25 cellular contexts compared by ENCODE assay signal in the genomic region with DNA sequence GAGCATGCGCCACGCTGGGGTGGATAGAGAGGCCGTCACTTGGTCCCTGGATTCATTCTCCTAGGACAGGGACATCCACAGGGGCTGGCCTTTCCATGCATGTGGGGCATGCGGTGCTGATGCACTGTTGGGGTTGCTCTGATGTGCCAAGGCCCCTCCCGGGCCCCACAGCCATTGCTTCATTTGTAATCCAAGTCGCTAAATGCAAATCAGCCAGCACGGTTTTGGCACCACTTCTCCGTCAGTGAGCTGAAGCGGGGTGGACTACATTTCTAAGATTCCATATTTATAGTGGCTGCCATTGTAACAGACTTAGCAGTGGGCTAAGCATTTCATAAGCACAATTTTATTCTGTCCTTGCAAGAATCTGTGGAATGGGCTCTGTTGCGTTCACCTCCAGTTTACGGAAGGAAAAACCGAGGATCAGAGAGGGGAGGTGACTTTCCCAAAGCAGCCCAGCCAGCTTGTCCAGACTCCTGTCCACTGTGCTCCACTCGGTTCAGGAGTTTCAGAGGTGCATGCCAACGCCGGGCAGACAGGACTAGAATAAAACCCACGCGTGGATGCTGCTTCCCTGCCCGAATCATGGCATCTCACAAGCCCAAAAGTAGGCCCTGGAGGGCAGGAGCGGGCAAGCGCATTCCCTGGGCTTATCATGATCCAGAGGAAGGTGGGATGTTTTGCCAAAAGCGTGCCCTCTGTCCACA.
A peak's percentile ranks its signal among the peaks of the same experiment; 100 is the strongest.
DNase-seq lines count a peak whose midpoint lies in the region; ATAC-seq and TF ChIP-seq lines count a peak whose summit lies in the region.
"Had no signal": no experiment of that assay in that cellular context is flagged by ENCODE, and none has a peak within 500 bp of the region (broad histone marks: within the 10 kb centered on the region; RNA-seq: fewer than 3 reads in every experiment).

No MANE protein-coding gene starts in this region.

- H3K36me3 ChIP-seq in Peyer's patch (no peaks in the 10 kb centered on the region), stomach (no peaks in the 10 kb centered on the region)
- H3K36me3 ChIP-seq: HAP-1, SJCRH30, thoracic aorta had no signal

- H3K36me3 Mint-ChIP-seq in mesothelial cell of epicardium, result no peaks in the 10 kb centered on the region

- no peaks in the 10 kb centered on the region for H3K27me3 ChIP-seq in Peyer's patch
- peaks cover 0 to 60% (median 4%) of the 10 kb centered on the region in 3 donors for H3K27me3 ChIP-seq in stomach
- H3K27me3 ChIP-seq: SJCRH30 had no signal

- peaks cover 29% of the 10 kb centered on the region for H3K4me1 Mint-ChIP-seq in mesothelial cell of epicardium
- H3K4me1 Mint-ChIP-seq: activated naive CD8-positive, alpha-beta T cell treated with anti-CD3 and anti-CD28 coated beads, Interleukin-2, amount 50 U/mL, for 24 hours had no signal

- peaks cover 10% of the 10 kb centered on the region for H3K9me3 Mint-ChIP-seq in mesothelial cell of epicardium
- H3K9me3 Mint-ChIP-seq: activated naive CD8-positive, alpha-beta T cell treated with anti-CD3 and anti-CD28 coated beads, Interleukin-2, amount 50 U/mL, for 24 hours; activated T-cell treated with anti-CD3 and anti-CD28 coated beads, Interleukin-2, amount 50 U/mL, for 24 hours had no signal

- no peak overlapping the region for H3K4me3 ChIP-seq in Peyer's patch
- no peak overlapping the region for H3K4me3 ChIP-seq in stomach
- H3K4me3 ChIP-seq: HAP-1, SJCRH30, thoracic aorta had no signal

- TF ChIP-seq CTCF in Peyer's patch (IDR thresholded peaks at IDR 0.05) (no peak), mesothelial cell of epicardium (IDR thresholded peaks at IDR 0.05; ENCODE audit: unreplicated experiment) (no peak), stomach (IDR thresholded peaks at IDR 0.05) (no peak)

- DNase-seq in Peyer's patch (peak in 1 of 3 donors; percentile 43), fibroblast of the conjunctiva (ENCODE audit: low read depth) (peak; percentile 23), mesothelial cell of epicardium (ENCODE audit: low spot score in 2 of 2, unreplicated experiment in 2 of 2) (no peak), stomach (no peak), NCI-H1105 (lab: John Stamatoyannopoulos, UW) (no peak), AG20443 (ENCODE audit: low spot score) (no peak)
- no peak for DNase-seq in central memory CD4-positive, alpha-beta T cell
- DNase-seq: activated CD4-positive, alpha-beta T cell treated with anti-CD3 and anti-CD28 coated beads for 1 hour; activated gamma-delta T cell treated with Interleukin-2 at 50 U/mL for 16 hours; activated naive CD8-positive, alpha-beta T cell treated with anti-CD3 and anti-CD28 coated beads, Interleukin-2, amount 50 U/mL, for 24 hours; activated T-cell treated with anti-CD3 and anti-CD28 coated beads, Interleukin-2, amount 50 U/mL, for 24 hours; effector CD4-positive, alpha-beta T cell; Kasumi-1; kidney glomerular epithelial cell; mammary epithelial cell; NCI-H1694 treated with DMSO at 0.1 percent for 48 hours; NCI-H2171; NCI-H524; nucleus accumbens; stimulated activated CD4-positive, alpha-beta T cell treated with anti-CD3 and anti-CD28 coated beads, Interleukin-4, amount 100 ng/mL, for 4 hours; stimulated activated naive CD4-positive, alpha-beta T cell had no signal

- H3K27ac ChIP-seq in Peyer's patch (peak overlapping the region in 3 of 4 donors; percentile 36 to 58 (median 52)), stomach (peak overlapping the region in 4 of 5 donors; percentile 1 to 66 (median 62))
- H3K27ac ChIP-seq: SJCRH30, thoracic aorta had no signal

- peak overlapping the region; percentile 50 for H3K27ac Mint-ChIP-seq in mesothelial cell of epicardium
- H3K27ac Mint-ChIP-seq: activated naive CD8-positive, alpha-beta T cell treated with anti-CD3 and anti-CD28 coated beads, Interleukin-2, amount 50 U/mL, for 24 hours; activated T-cell treated with anti-CD3 and anti-CD28 coated beads, Interleukin-2, amount 50 U/mL, for 24 hours had no signal

- TF ChIP-seq POLR2A in Peyer's patch (IDR thresholded peaks at IDR 0.05) (no peak), stomach (IDR thresholded peaks at IDR 0.05) (no peak)

- H3K27me3 Mint-ChIP-seq in mesothelial cell of epicardium (ENCODE audit: low read depth), result no peaks in the 10 kb centered on the region
- H3K27me3 Mint-ChIP-seq: activated naive CD8-positive, alpha-beta T cell treated with anti-CD3 and anti-CD28 coated beads, Interleukin-2, amount 50 U/mL, for 24 hours had no signal

- TF ChIP-seq EP300 in stomach (IDR thresholded peaks at IDR 0.05), result no peak

- no peaks in the 10 kb centered on the region for H3K9me3 ChIP-seq in Peyer's patch
- no peaks in the 10 kb centered on the region for H3K9me3 ChIP-seq in stomach
- H3K9me3 ChIP-seq: HAP-1, thoracic aorta had no signal

- ATAC-seq in GM18907 (IDR thresholded peaks at IDR 0.05; ENCODE audit: unreplicated experiment), result no peak
- ATAC-seq: activated naive CD8-positive, alpha-beta T cell treated with anti-CD3 and anti-CD28 coated beads, Interleukin-2, amount 50 U/mL, for 24 hours had no signal

- H3K4me3 Mint-ChIP-seq in mesothelial cell of epicardium, result no peak overlapping the region
- H3K4me3 Mint-ChIP-seq: activated naive CD8-positive, alpha-beta T cell treated with anti-CD3 and anti-CD28 coated beads, Interleukin-2, amount 50 U/mL, for 24 hours; activated T-cell treated with anti-CD3 and anti-CD28 coated beads, Interleukin-2, amount 50 U/mL, for 24 hours had no signal

- H3K4me1 ChIP-seq in Peyer's patch (peaks cover 0 to 16% (median 0%) of the 10 kb centered on the region in 4 donors), stomach (peaks cover 0 to 28% (median 2%) of the 10 kb centered on the region in 4 donors)
- H3K4me1 ChIP-seq: HAP-1 had no signal

- WGBS in stomach, 5 donors, result 67 to 85% (median 76%) methylated on average over 18 to 21 of the region's 21 CpGs

- intact Hi-C loops in stomach (cut with DNase I; ENCODE audit: low total_unique reads), result no loop called here
